Comparison of ENCODE assay signal across 21 cellular contexts in genomic region chr16:85644093-85644712, GRCh38. TPM values are rescaled to one million over a fixed set of nuclear protein-coding genes. Genes with fewer than 3 reads are reported as not detected.
DNase-seq lines count a peak whose midpoint lies in the region; ATAC-seq and TF ChIP-seq lines count a peak whose summit lies in the region.
"Had no signal": no experiment of that assay in that cellular context is flagged by ENCODE, and none has a peak within 500 bp of the region (broad histone marks: within the 10 kb centered on the region; RNA-seq: fewer than 3 reads in every experiment).

No MANE protein-coding gene starts in this region.

- peaks cover 32% of the 10 kb centered on the region for H3K4me1 Mint-ChIP-seq in Calu3 (ENCODE audit: low read depth, unreplicated experiment)
- H3K4me1 Mint-ChIP-seq in activated naive CD8-positive, alpha-beta T cell treated with anti-CD3 and anti-CD28 coated beads for 36 hours, result peaks cover 16% of the 10 kb centered on the region
- H3K4me1 Mint-ChIP-seq in mesothelial cell of epicardium, result peaks cover 17% of the 10 kb centered on the region
- peaks cover 14% of the 10 kb centered on the region for H3K4me1 Mint-ChIP-seq in activated CD4-positive, alpha-beta T cell treated with anti-CD3 and anti-CD28 coated beads, Interleukin-2, amount 10 ng/mL, durations not matched to agents 7 days and 5 days

- H3K4me2 ChIP-seq in BLaER1 treated with 17β-estradiol and CSF1 and Interleukin-3, amounts not matched to agents 10 nM and 100 nM, result peak overlapping the region; percentile 71 to 99 (median 90); a peak in 21 of 22 replicates

- peaks cover 0 to 32% (median 0%) of the 10 kb centered on the region in 11 experiments; a peak in 8 of 22 replicates for H3K27me3 ChIP-seq in BLaER1 treated with 17β-estradiol and CSF1 and Interleukin-3, amounts not matched to agents 10 nM and 100 nM
- H3K27me3 ChIP-seq: adrenal gland, SJCRH30, upper lobe of left lung had no signal

- TF ChIP-seq CTCF in Calu3 (IDR thresholded peaks at IDR 0.05; ENCODE audit: unreplicated experiment), result no peak
- no peak for TF ChIP-seq CTCF in mesothelial cell of epicardium (IDR thresholded peaks at IDR 0.05; ENCODE audit: unreplicated experiment)

- H3K4me3 Mint-ChIP-seq in Calu3 (ENCODE audit: low read depth, unreplicated experiment) (peak overlapping the region; percentile 5), mesothelial cell of epicardium (no peak overlapping the region)
- no peak overlapping the region for H3K4me3 Mint-ChIP-seq in activated naive CD8-positive, alpha-beta T cell treated with anti-CD3 and anti-CD28 coated beads for 36 hours
- no peak overlapping the region for H3K4me3 Mint-ChIP-seq in activated CD4-positive, alpha-beta T cell treated with anti-CD3 and anti-CD28 coated beads, Interleukin-2, amount 10 ng/mL, durations not matched to agents 7 days and 5 days

- H3K4me1 ChIP-seq in BLaER1 treated with 17β-estradiol and CSF1 and Interleukin-3, amounts not matched to agents 10 nM and 100 nM, result peaks cover 61 to 96% (median 88%) of the 10 kb centered on the region in 10 experiments

- H3K36me3 ChIP-seq in BLaER1 treated with 17β-estradiol and CSF1 and Interleukin-3, amounts not matched to agents 10 nM and 100 nM, result peaks cover 0 to 38% (median 26%) of the 10 kb centered on the region in 11 experiments; a peak in 16 of 22 replicates
- H3K36me3 ChIP-seq: SJCRH30 had no signal

- H3K9ac ChIP-seq in BLaER1 treated with 17β-estradiol and CSF1 and Interleukin-3, amounts not matched to agents 10 nM and 100 nM, result no peak overlapping the region

- peaks cover 100% of the 10 kb centered on the region in 11 experiments for H4K20me1 ChIP-seq in BLaER1 treated with 17β-estradiol and CSF1 and Interleukin-3, amounts not matched to agents 10 nM and 100 nM

- H3K36me3 Mint-ChIP-seq in Calu3 (ENCODE audit: insufficient read depth, unreplicated experiment) (peaks cover 30% of the 10 kb centered on the region), mesothelial cell of epicardium (peaks cover 5% of the 10 kb centered on the region)
- no peaks in the 10 kb centered on the region for H3K36me3 Mint-ChIP-seq in activated naive CD8-positive, alpha-beta T cell treated with anti-CD3 and anti-CD28 coated beads for 36 hours
- no peaks in the 10 kb centered on the region for H3K36me3 Mint-ChIP-seq in activated CD4-positive, alpha-beta T cell treated with anti-CD3 and anti-CD28 coated beads, Interleukin-2, amount 10 ng/mL, durations not matched to agents 7 days and 5 days (ENCODE audit: low read depth)

- H3K9me3 Mint-ChIP-seq in Calu3 (ENCODE audit: low read depth, unreplicated experiment) (no peaks in the 10 kb centered on the region), mesothelial cell of epicardium (no peaks in the 10 kb centered on the region)
- no peaks in the 10 kb centered on the region for H3K9me3 Mint-ChIP-seq in activated naive CD8-positive, alpha-beta T cell treated with anti-CD3 and anti-CD28 coated beads for 36 hours
- H3K9me3 Mint-ChIP-seq in activated CD4-positive, alpha-beta T cell treated with anti-CD3 and anti-CD28 coated beads, Interleukin-2, amount 10 ng/mL, durations not matched to agents 7 days and 5 days, result no peaks in the 10 kb centered on the region

- H3K9me3 ChIP-seq in BLaER1 treated with 17β-estradiol and CSF1 and Interleukin-3, amounts not matched to agents 10 nM and 100 nM (replicated peaks in 1 of 11), result no peaks in the 10 kb centered on the region
- H3K9me3 ChIP-seq: adrenal gland, SJCRH30, upper lobe of left lung had no signal

- no peak for DNase-seq in Calu3
- DNase-seq in activated naive CD8-positive, alpha-beta T cell treated with anti-CD3 and anti-CD28 coated beads for 36 hours, result no peak
- DNase-seq in mesothelial cell of epicardium (ENCODE audit: low spot score in 2 of 2, unreplicated experiment in 2 of 2), result no peak
- DNase-seq in activated CD4-positive, alpha-beta T cell treated with anti-CD3 and anti-CD28 coated beads, Interleukin-2, amount 10 ng/mL, durations not matched to agents 7 days and 5 days, result no peak
- DNase-seq in COLO668 (lab: John Stamatoyannopoulos, UW; ENCODE audit: unreplicated experiment), result no peak
- DNase-seq in activated effector memory CD4-positive, alpha-beta T cell treated with anti-CD3 and anti-CD28 coated beads, Interleukin-2, amount 50 U/mL, for 16 hours, result no peak
- DNase-seq: activated CD4-positive, alpha-beta T cell treated with anti-CD3 and anti-CD28 coated beads for 48 hours; activated CD8-positive, alpha-beta memory T cell treated with anti-CD3 and anti-CD28 coated beads for 24 hours; activated effector memory CD4-positive, alpha-beta T cell treated with Interleukin-2 at 50 U/mL for 16 hours; adrenal gland; cerebellar nuclear complex; kidney glomerular epithelial cell; NCI-H1417 treated with DMSO at 0.1 percent for 48 hours; NCI-H2081 treated with DMSO at 0.1 percent for 48 hours; NCI-H748 treated with DMSO at 0.1 percent for 48 hours; SJCRH30; stimulated activated CD4-positive, alpha-beta T cell treated with anti-CD3 and anti-CD28 coated beads, Interleukin-4, amount 100 ng/mL, for 1 hour; T1000 had no signal

- H3K27ac ChIP-seq in BLaER1 treated with 17β-estradiol and CSF1 and Interleukin-3, amounts not matched to agents 10 nM and 100 nM, result no peak overlapping the region
- H3K27ac ChIP-seq: adrenal gland had no signal

- intact Hi-C loops in Calu3 (cut with micrococcal nuclease; ENCODE audit: unreplicated experiment), result no loop called here

- H3K27me3 Mint-ChIP-seq in Calu3 (ENCODE audit: unreplicated experiment), result no peaks in the 10 kb centered on the region
- H3K27me3 Mint-ChIP-seq in activated naive CD8-positive, alpha-beta T cell treated with anti-CD3 and anti-CD28 coated beads for 36 hours, result no peaks in the 10 kb centered on the region
- no peaks in the 10 kb centered on the region for H3K27me3 Mint-ChIP-seq in mesothelial cell of epicardium (ENCODE audit: low read depth)
- no peaks in the 10 kb centered on the region for H3K27me3 Mint-ChIP-seq in activated CD4-positive, alpha-beta T cell treated with anti-CD3 and anti-CD28 coated beads, Interleukin-2, amount 10 ng/mL, durations not matched to agents 7 days and 5 days

- H3K4me3 ChIP-seq in BLaER1 treated with 17β-estradiol and CSF1 and Interleukin-3, amounts not matched to agents 10 nM and 100 nM, result no peak overlapping the region
- H3K4me3 ChIP-seq: adrenal gland, SJCRH30, upper lobe of left lung had no signal

- CTCF ChIA-PET in Calu3 (lab: Charles Lee), result no interaction called here
- CTCF ChIA-PET in activated CD4-positive, alpha-beta T cell treated with anti-CD3 and anti-CD28 coated beads, Interleukin-2, amount 10 ng/mL, durations not matched to agents 7 days and 5 days (lab: Charles Lee), result no interaction called here

- BruUV-seq in Calu3 (replicated peaks; lab: Mats Ljungman, UMichigan), result no TSS peak

- no peak for ATAC-seq in GM21619 (IDR thresholded peaks at IDR 0.05; ENCODE audit: unreplicated experiment)

- H3K27ac Mint-ChIP-seq in Calu3 (ENCODE audit: unreplicated experiment), result no peak overlapping the region
- H3K27ac Mint-ChIP-seq in activated naive CD8-positive, alpha-beta T cell treated with anti-CD3 and anti-CD28 coated beads for 36 hours, result peak overlapping the region; percentile 38
- peak overlapping the region; percentile 55 for H3K27ac Mint-ChIP-seq in mesothelial cell of epicardium
- H3K27ac Mint-ChIP-seq in activated CD4-positive, alpha-beta T cell treated with anti-CD3 and anti-CD28 coated beads, Interleukin-2, amount 10 ng/mL, durations not matched to agents 7 days and 5 days, result no peak overlapping the region

- POLR2A ChIA-PET in activated CD4-positive, alpha-beta T cell treated with anti-CD3 and anti-CD28 coated beads, Interleukin-2, amount 10 ng/mL, durations not matched to agents 7 days and 5 days (lab: Charles Lee), result no interaction called here

RNA-seq across cellular contexts. Expression of gene GSE1, which starts 31.1 kb away (rescaled TPM):
- 45.3 and 46.2 TPM in 2 replicates for total RNA-seq in Calu3 (2022)
- total RNA-seq in activated naive CD8-positive, alpha-beta T cell treated with anti-CD3 and anti-CD28 coated beads for 36 hours, result 10 to 100 TPM; 25.1 to 27.6 TPM
- total RNA-seq in mesothelial cell of epicardium, result 193 to 218 TPM (median 208 TPM) in 3 replicates
- total RNA-seq in activated CD4-positive, alpha-beta T cell treated with anti-CD3 and anti-CD28 coated beads, Interleukin-2, amount 10 ng/mL, durations not matched to agents 7 days and 5 days, result 10 to 100 TPM; 25.7 to 27.3 TPM

RNA-seq across cellular contexts. Expression of gene GINS2, which starts 44.6 kb away (rescaled TPM):
- total RNA-seq in Calu3 (2022), result 19.7 and 25.2 TPM in 2 replicates
- 10 to 100 TPM; 71.5 to 74.1 TPM for total RNA-seq in activated naive CD8-positive, alpha-beta T cell treated with anti-CD3 and anti-CD28 coated beads for 36 hours
- total RNA-seq in mesothelial cell of epicardium, result 13.4 to 15.3 TPM (median 14.8 TPM) in 3 replicates
- 10 to 100 TPM; 49.3 to 50.0 TPM for total RNA-seq in activated CD4-positive, alpha-beta T cell treated with anti-CD3 and anti-CD28 coated beads, Interleukin-2, amount 10 ng/mL, durations not matched to agents 7 days and 5 days

Comparison
In these comparisons a context has a peak if more than half of its experiments do, and no peak if none do; other contexts are left out.
1. H3K27ac Mint-ChIP-seq: peak in activated naive CD8-positive, alpha-beta T cell treated with anti-CD3 and anti-CD28 coated beads for 36 hours (single experiment) and mesothelial cell of epicardium (single experiment); none in Calu3 (single experiment) and activated CD4-positive, alpha-beta T cell treated with anti-CD3 and anti-CD28 coated beads, Interleukin-2, amount 10 ng/mL, durations not matched to agents 7 days and 5 days (single experiment).